8 cellular contexts compared by ENCODE assay signal in genomic region chr13:110412132-110412912, GRCh38.
DNase-seq lines count a peak whose midpoint lies in the region; ATAC-seq and TF ChIP-seq lines count a peak whose summit lies in the region.

No MANE protein-coding gene starts in this region.

- ATAC-seq in GM21390 (IDR thresholded peaks at IDR 0.05; ENCODE audit: unreplicated experiment), result peak; percentile 88
- peak; percentile 82 for ATAC-seq in omental fat pad (ENCODE audit: low FRiP score)

- DNase-seq in DMS79 treated with DMSO at 0.1 percent for 48 hours (lab: John Stamatoyannopoulos, UW) (peak; percentile 80), HT-29 (ENCODE audit: low spot score) (peak; percentile 90), RKO (ENCODE audit: low spot score) (peak; percentile 90), germinal center (ENCODE audit: low spot score) (peak; percentile 65), omental fat pad (ENCODE audit: low spot score) (peak; percentile 72)
- peak; percentile 6 to 49 (median 14) for DNase-seq in activated naive CD4-positive, alpha-beta T cell (lab: John Stamatoyannopoulos, UW)

- peak overlapping the region; percentile 22 for H3K27ac ChIP-seq in temporal lobe (ENCODE audit: low read depth, low read length)

- peak in 2 of 3 donors; percentile 29 to 71 for TF ChIP-seq CTCF in omental fat pad (IDR thresholded peaks at IDR 0.05)

Comparison
In these comparisons a context has a peak if more than half of its experiments do, and no peak if none do; other contexts are left out.
1. Peak in every context shown above with its lines: DNase-seq, ATAC-seq and H3K27ac ChIP-seq.
2. DNase-seq: peak in every context shown above with its lines; median percentile 90 in HT-29; 90 in RKO; 80 in DMS79 treated with DMSO at 0.1 percent for 48 hours; 72 in omental fat pad; 65 in germinal center; 14 in activated naive CD4-positive, alpha-beta T cell.